14 cellular contexts compared by ENCODE assay signal in genomic region chr4:175871774-175872405, GRCh38. TPM values are rescaled to one million over a fixed set of nuclear protein-coding genes. Genes with fewer than 3 reads are reported as not detected.
"Had no signal": no experiment of that assay in that cellular context is flagged by ENCODE, and none has a peak within 500 bp of the region (broad histone marks: within the 10 kb centered on the region; RNA-seq: fewer than 3 reads in every experiment).

No MANE protein-coding gene starts in this region.

- H3K27ac ChIP-seq: left lung, neutrophil, tibial nerve had no signal

- H3K27me3 Mint-ChIP-seq: activated T-helper 17 cell treated with anti-CD3 and anti-CD28 coated beads, Interleukin-2, amount 50 U/mL, for 72 hours; memory B cell; stimulated activated naive B cell treated with anti-CD40 and anti-IgM and Interleukin-4, amounts not matched to agents 10 μg/mL and 1 μg/mL and 100 μg/mL, for 72 hours; T-cell had no signal

- H3K27ac Mint-ChIP-seq: activated T-helper 17 cell treated with anti-CD3 and anti-CD28 coated beads, Interleukin-2, amount 50 U/mL, for 72 hours; memory B cell; naive thymus-derived CD8-positive, alpha-beta T cell; stimulated activated naive B cell treated with anti-CD40 and anti-IgM and Interleukin-4, amounts not matched to agents 10 μg/mL and 1 μg/mL and 100 μg/mL, for 72 hours; T-cell had no signal

- H3K4me1 ChIP-seq: left lung, tibial nerve had no signal

- DNase-seq: activated CD4-positive, alpha-beta T cell treated with anti-CD3 and anti-CD28 coated beads, Interleukin-2, amount 50 U/mL, for 4 hours; activated CD4-positive, CD25-positive, alpha-beta regulatory T cell treated with anti-CD3 and anti-CD28 coated beads, Interleukin-2, amount 50 U/mL, for 72 hours; activated naive CD4-positive, alpha-beta T cell treated with Interleukin-2 at 50 U/mL for 16 hours; kidney; left lung; naive thymus-derived CD8-positive, alpha-beta T cell; stimulated activated CD4-positive, alpha-beta T cell treated with anti-CD3 and anti-CD28 coated beads, Interleukin-2, amount 100 ng/mL, for 48 hours; stimulated activated naive B cell treated with anti-CD40 and anti-IgM and Interleukin-4, amounts not matched to agents 10 μg/mL and 1 μg/mL and 100 μg/mL, for 72 hours; T-cell; T-helper 9 cell had no signal

- H3K36me3 ChIP-seq: left lung, neutrophil, tibial nerve had no signal

- H3K4me1 Mint-ChIP-seq: activated T-helper 17 cell treated with anti-CD3 and anti-CD28 coated beads, Interleukin-2, amount 50 U/mL, for 72 hours; naive thymus-derived CD8-positive, alpha-beta T cell; stimulated activated naive B cell treated with anti-CD40 and anti-IgM and Interleukin-4, amounts not matched to agents 10 μg/mL and 1 μg/mL and 100 μg/mL, for 72 hours; T-cell had no signal

- H3K36me3 Mint-ChIP-seq: naive thymus-derived CD8-positive, alpha-beta T cell; stimulated activated naive B cell treated with anti-CD40 and anti-IgM and Interleukin-4, amounts not matched to agents 10 μg/mL and 1 μg/mL and 100 μg/mL, for 72 hours; T-cell had no signal

- H3K4me3 Mint-ChIP-seq: activated T-helper 17 cell treated with anti-CD3 and anti-CD28 coated beads, Interleukin-2, amount 50 U/mL, for 72 hours; memory B cell; naive thymus-derived CD8-positive, alpha-beta T cell; stimulated activated naive B cell treated with anti-CD40 and anti-IgM and Interleukin-4, amounts not matched to agents 10 μg/mL and 1 μg/mL and 100 μg/mL, for 72 hours; T-cell had no signal

- H3K4me3 ChIP-seq: left lung, tibial nerve had no signal

- H3K9me3 ChIP-seq: neutrophil, tibial nerve had no signal

- H3K27me3 ChIP-seq: left lung, neutrophil, tibial nerve had no signal

RNA-seq across cellular contexts. Expression of gene GPM6A, which starts 59.8 kb away (rescaled TPM):
- total RNA-seq: activated T-helper 17 cell treated with anti-CD3 and anti-CD28 coated beads, Interleukin-2, amount 50 U/mL, for 72 hours had no signal
- polyA plus RNA-seq: naive thymus-derived CD8-positive, alpha-beta T cell had no signal
